ENCODE assay signal across 9 cellular contexts in the genomic region with DNA sequence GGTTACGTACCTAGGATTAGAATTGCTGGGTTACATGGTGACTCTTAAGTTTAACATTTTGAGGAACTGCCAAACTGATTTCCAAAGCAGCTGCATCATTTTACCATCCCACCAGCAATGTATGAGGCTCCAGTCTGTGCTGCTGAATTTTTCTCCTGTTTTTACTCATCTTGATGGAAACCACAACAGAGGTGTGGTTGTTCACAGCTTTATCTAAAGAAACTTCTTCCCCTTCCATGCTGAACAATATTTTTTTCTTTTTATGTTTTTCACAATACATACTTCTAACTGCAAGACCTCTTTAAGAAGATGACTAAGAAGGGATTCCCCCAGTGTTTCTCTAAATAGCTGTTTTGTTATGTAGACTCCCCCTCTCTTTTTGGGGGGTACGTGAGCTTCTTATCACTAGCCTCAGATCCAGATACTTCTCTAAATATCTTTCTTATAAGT. TPM values are rescaled to one million over a fixed set of nuclear protein-coding genes. Genes with fewer than 3 reads are reported as not detected.
A peak's percentile ranks its signal among the peaks of the same experiment; 100 is the strongest.
DNase-seq lines count a peak whose midpoint lies in the region; ATAC-seq and TF ChIP-seq lines count a peak whose summit lies in the region.
"Had no signal": no experiment of that assay in that cellular context is flagged by ENCODE, and none has a peak within 500 bp of the region (broad histone marks: within the 10 kb centered on the region; RNA-seq: fewer than 3 reads in every experiment).

No MANE protein-coding gene starts in this region.

- peaks cover 12 to 33% (median 23%) of the 10 kb centered on the region in 6 donors for H3K4me1 ChIP-seq in spleen

- H3K27me3 ChIP-seq in spleen (replicated peaks in 1 of 7): no peaks in the 10 kb centered on the region

- peak overlapping the region; percentile 63 for H3K27ac Mint-ChIP-seq in activated naive CD4-positive, alpha-beta T cell treated with anti-CD3 and anti-CD28 coated beads, Interleukin-2, amount 50 U/mL, for 24 hours

- H3K4me3 ChIP-seq in astrocyte of the spinal cord (ENCODE audit: low read depth, low read length): no peak overlapping the region
- H3K4me3 ChIP-seq in spleen: no peak overlapping the region

- TF ChIP-seq CTCF in astrocyte of the spinal cord (IDR thresholded peaks at IDR 0.05; ENCODE audit: low read depth, low read length) (no peak), spleen (IDR thresholded peaks at IDR 0.05 in 8 of 11, conservative IDR thresholded peaks at IDR 0.05 in 3 of 11) (no peak)

- in situ Hi-C loops in astrocyte of the spinal cord (cut with HindIII; ENCODE audit: low sequenced_read_pairs): no loop called here

- H3K27me3 Mint-ChIP-seq in activated naive CD4-positive, alpha-beta T cell treated with anti-CD3 and anti-CD28 coated beads, Interleukin-2, amount 50 U/mL, for 24 hours: no peaks in the 10 kb centered on the region

- peak overlapping the region; percentile 3 for H3K4me3 Mint-ChIP-seq in activated naive CD4-positive, alpha-beta T cell treated with anti-CD3 and anti-CD28 coated beads, Interleukin-2, amount 50 U/mL, for 24 hours

- peaks cover 41% of the 10 kb centered on the region for H3K4me1 Mint-ChIP-seq in activated naive CD4-positive, alpha-beta T cell treated with anti-CD3 and anti-CD28 coated beads, Interleukin-2, amount 50 U/mL, for 24 hours

- no peak for TF ChIP-seq POLR2A in spleen (IDR thresholded peaks at IDR 0.05)

- H3K9me3 Mint-ChIP-seq in activated naive CD4-positive, alpha-beta T cell treated with anti-CD3 and anti-CD28 coated beads, Interleukin-2, amount 50 U/mL, for 24 hours: no peaks in the 10 kb centered on the region

- peaks cover 0 to 91% (median 62%) of the 10 kb centered on the region in 6 donors for H3K36me3 ChIP-seq in spleen

- peaks cover 13% of the 10 kb centered on the region for H3K36me3 Mint-ChIP-seq in activated naive CD4-positive, alpha-beta T cell treated with anti-CD3 and anti-CD28 coated beads, Interleukin-2, amount 50 U/mL, for 24 hours

- WGBS in spleen, 5 donors: 35 to 50% (median 38%) methylated on average over 2 of the region's 2 CpGs

- no peaks in the 10 kb centered on the region for H3K9me3 ChIP-seq in spleen

- peak overlapping the region; percentile 47 for H3K27ac ChIP-seq in substantia nigra (ENCODE audit: low read depth, low read length, poor library complexity, severe bottlenecking)
- H3K27ac ChIP-seq in spleen: peak overlapping the region in 4 of 8 donors; percentile 20 to 78 (median 70)

- ATAC-seq in HG03442 (IDR thresholded peaks at IDR 0.05; ENCODE audit: unreplicated experiment) (peak; percentile 57), HG03025 (IDR thresholded peaks at IDR 0.05; ENCODE audit: low FRiP score, unreplicated experiment) (no peak)

- no peak for DNase-seq in activated naive CD4-positive, alpha-beta T cell treated with anti-CD3 and anti-CD28 coated beads, Interleukin-2, amount 50 U/mL, for 16 hours
- DNase-seq in astrocyte of the spinal cord (ENCODE audit: low read depth, low spot score) (peak; percentile 54), substantia nigra (lab: John Stamatoyannopoulos, UW) (no peak), spleen (no peak), DMS79 treated with DMSO at 0.1 percent for 48 hours (lab: John Stamatoyannopoulos, UW) (no peak)
- DNase-seq: COR-L47 had no signal

- intact Hi-C loops in spleen (cut with DNase I; ENCODE audit: low total_unique reads): no loop called here

RNA-seq across cellular contexts. Expression of a gene that starts 24.0 kb away (rescaled TPM):
- 10 to 100 TPM; 14.4 to 48.2 (median 21.8) TPM for total RNA-seq in spleen
- 1 to 10 TPM; 1.8 to 3.5 (median 2.1) TPM for polyA plus RNA-seq in spleen

RNA-seq across cellular contexts. Expression of a gene that starts 47.7 kb away (rescaled TPM):
- under 1 TPM in 4 of 7 donors, not detected in 3; 0.50 to 0.88 (median 0.62) TPM for total RNA-seq in spleen
- under 1 TPM; 0.30 to 0.67 (median 0.42) TPM for polyA plus RNA-seq in spleen
